Comparison of ENCODE assay signal across 17 cellular contexts in the genomic region with DNA sequence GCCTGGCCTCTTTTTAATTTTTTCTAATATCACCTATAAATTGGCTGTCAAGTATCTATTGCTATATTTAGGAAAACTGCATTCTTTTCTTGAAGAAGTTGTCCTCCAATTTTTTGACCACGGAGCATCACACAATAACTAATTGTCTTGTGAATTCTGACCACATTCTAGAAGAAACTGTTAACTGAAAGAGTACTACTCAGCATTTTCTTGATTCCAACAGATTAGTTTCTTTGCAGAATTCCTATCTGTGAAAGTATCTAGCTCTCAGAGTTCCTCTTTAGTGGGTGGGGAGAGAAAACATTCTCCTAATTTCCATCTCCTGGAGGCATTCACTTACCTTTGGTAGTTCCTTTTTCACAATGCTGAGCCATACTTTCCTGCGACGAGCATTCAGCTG. TPM values are rescaled to one million over a fixed set of nuclear protein-coding genes. Genes with fewer than 3 reads are reported as not detected.
DNase-seq lines count a peak whose midpoint lies in the region; ATAC-seq, FAIRE-seq and TF ChIP-seq lines count a peak whose summit lies in the region.
"Had no signal": no experiment of that assay in that cellular context is flagged by ENCODE, and none has a peak within 500 bp of the region (broad histone marks: within the 10 kb centered on the region; RNA-seq: fewer than 3 reads in every experiment).

No MANE protein-coding gene starts in this region.

- H3K4me2 ChIP-seq in A549 (no peak overlapping the region), IMR-90 (ENCODE audit: low read depth, low read length) (no peak overlapping the region), K562 (ENCODE audit: insufficient read depth, low read length) (no peak overlapping the region)

- H2AK5ac ChIP-seq in IMR-90 (ENCODE audit: low read depth, low read length) = no peak overlapping the region

- H2BK5ac ChIP-seq in IMR-90 (ENCODE audit: low read depth, low read length, poor library complexity, severe bottlenecking) = no peak overlapping the region

- no peak for TF ChIP-seq RAD21 in A549 (conservative IDR thresholded peaks at IDR 0.05 in 1 of 2, IDR thresholded peaks at IDR 0.05 in 1 of 2)
- no peak for TF ChIP-seq RAD21 in IMR-90 (IDR thresholded peaks at IDR 0.05; ENCODE audit: low read length)
- TF ChIP-seq RAD21 in K562 (CRISPR knock-in tag; conservative IDR thresholded peaks at IDR 0.05 in 1 of 2, IDR thresholded peaks at IDR 0.05 in 1 of 2) = no peak

- no peak overlapping the region for H3K23ac ChIP-seq in IMR-90 (ENCODE audit: low read depth, low read length)

- H3K79me1 ChIP-seq in IMR-90 (ENCODE audit: low read depth in 1 of 2, low read length in 2 of 2) = peaks cover 4 to 21% of the 10 kb centered on the region in 2 experiments

- H3K36me3 ChIP-seq in IMR-90 (ENCODE audit: control insufficient read depth, insufficient read depth, low read length) (peaks cover 45% of the 10 kb centered on the region), K562 (ENCODE audit: control insufficient read depth, insufficient read depth, low read length) (peaks cover 90% of the 10 kb centered on the region), sigmoid colon (peaks cover 19 to 98% (median 59%) of the 10 kb centered on the region in 4 donors)

- no peak for TF ChIP-seq POLR2A in A549 (IDR thresholded peaks at IDR 0.05; ENCODE audit: low read length)
- TF ChIP-seq POLR2A in IMR-90 (IDR thresholded peaks at IDR 0.05; ENCODE audit: low read depth, low read length) = no peak
- no peak for TF ChIP-seq POLR2A in K562 (conservative IDR thresholded peaks at IDR 0.05)
- no peak for TF ChIP-seq POLR2A in sigmoid colon (IDR thresholded peaks at IDR 0.05)

- H4K8ac ChIP-seq in IMR-90 (ENCODE audit: low read depth in 2 of 2, low read length in 2 of 2) = no peak overlapping the region

- H3K4me3 Mint-ChIP-seq in naive B cell = no peak overlapping the region
- H3K4me3 Mint-ChIP-seq: CD4-positive, alpha-beta T cell had no signal

- DNase-seq in A549 (ENCODE audit: low read depth in 1 of 2, low spot score in 1 of 2) = no peak
- DNase-seq in IMR-90 = no peak
- no peak for DNase-seq in K562 (ENCODE audit: extremely low read depth in 1 of 4, low spot score in 3 of 4)
- DNase-seq in naive B cell = no peak
- DNase-seq in sigmoid colon = no peak
- no peak for DNase-seq in activated naive CD4-positive, alpha-beta T cell treated with anti-CD3 and anti-CD28 coated beads, Interleukin-2, amount 50 U/mL, for 16 hours
- DNase-seq: ACHN; Caco-2; CD4-positive, alpha-beta T cell; GM23248 had no signal

- no peak overlapping the region for H2BK20ac ChIP-seq in IMR-90 (ENCODE audit: low read depth, low read length)

- H3K9me3 Mint-ChIP-seq in naive B cell = no peaks in the 10 kb centered on the region
- H3K9me3 Mint-ChIP-seq: CD4-positive, alpha-beta T cell had no signal

- no peak overlapping the region for H3K14ac ChIP-seq in IMR-90 (replicated peaks; ENCODE audit: low read depth, low read length)

- no peak overlapping the region for H3K27ac ChIP-seq in A549
- H3K27ac ChIP-seq in IMR-90 (ENCODE audit: insufficient read depth, low read length) = no peak overlapping the region
- no peak overlapping the region for H3K27ac ChIP-seq in K562 (ENCODE audit: extremely low read depth, low read depth, low read length)
- no peak overlapping the region for H3K27ac ChIP-seq in sigmoid colon
- H3K27ac ChIP-seq: C4-2B, GM23248 had no signal

- H3K27me3 ChIP-seq in IMR-90 (ENCODE audit: control insufficient read depth, insufficient read depth, low read length) (no peaks in the 10 kb centered on the region), K562 (ENCODE audit: control insufficient read depth in 2 of 2, insufficient read depth in 2 of 2, low read length in 2 of 2) (no peaks in the 10 kb centered on the region), sigmoid colon (no peaks in the 10 kb centered on the region)

- peaks cover 17 to 29% (median 20%) of the 10 kb centered on the region in 3 donors for H3K4me1 Mint-ChIP-seq in naive B cell

- no peaks in the 10 kb centered on the region for H4K20me1 ChIP-seq in IMR-90 (ENCODE audit: insufficient read depth, low read length)
- no peaks in the 10 kb centered on the region for H4K20me1 ChIP-seq in K562 (replicated peaks; ENCODE audit: control insufficient read depth, insufficient read depth, low read length)

- no peak overlapping the region for H4K5ac ChIP-seq in IMR-90 (ENCODE audit: low read depth, low read length)

- H3K27ac Mint-ChIP-seq in naive B cell = peak overlapping the region in 4 of 6 donors; percentile 27 to 88 (median 62)
- H3K27ac Mint-ChIP-seq: CD4-positive, alpha-beta T cell had no signal

- peaks cover 6 to 14% of the 10 kb centered on the region in 2 donors for H3K36me3 Mint-ChIP-seq in naive B cell

- no peak overlapping the region for H4K91ac ChIP-seq in IMR-90 (ENCODE audit: insufficient read depth, low read depth, low read length)

- no peak overlapping the region for H3K56ac ChIP-seq in IMR-90 (ENCODE audit: extremely low read depth, insufficient read depth, low read length)

- no peak overlapping the region for H3K4me3 ChIP-seq in A549
- no peak overlapping the region for H3K4me3 ChIP-seq in IMR-90 (ENCODE audit: insufficient read depth, low read depth, low read length)
- H3K4me3 ChIP-seq in K562 = no peak overlapping the region
- no peak overlapping the region for H3K4me3 ChIP-seq in sigmoid colon
- H3K4me3 ChIP-seq: GM23248, HAP-1 had no signal

- TF ChIP-seq EP300 in A549 (IDR thresholded peaks at IDR 0.05) (no peak), K562 (IDR thresholded peaks at IDR 0.05; ENCODE audit: low read length) (no peak), sigmoid colon (IDR thresholded peaks at IDR 0.05) (no peak)

- BruUV-seq in IMR-90 (replicated peaks; lab: Mats Ljungman, UMichigan) = no TSS peak
- no TSS peak for BruUV-seq in K562 (replicated peaks; lab: Mats Ljungman, UMichigan)

- TF ChIP-seq CTCF in A549 (IDR thresholded peaks at IDR 0.05) (no peak), IMR-90 (conservative IDR thresholded peaks at IDR 0.05; ENCODE audit: low read depth, low read length) (no peak), K562 (IDR thresholded peaks at IDR 0.05 in 2 of 3, conservative IDR thresholded peaks at IDR 0.05 in 1 of 3; ENCODE audit: insufficient read depth in 2 of 3, low read depth in 1 of 3, low read length in 3 of 3) (no peak), sigmoid colon (IDR thresholded peaks at IDR 0.05) (no peak)

- POLR2A ChIA-PET in A549 (lab: Yijun Ruan, JAX) = no interaction called here
- POLR2A ChIA-PET in IMR-90 (lab: Charles Lee; ENCODE audit: unreplicated experiment) = no interaction called here
- POLR2A ChIA-PET in K562 (lab: Yijun Ruan, JAX) = interaction anchor here (1.1 kb wide), 1 partner anchor 11 kb away, joined by 3 read pairs; no protein-coding TSS in a partner anchor

- H3K4ac ChIP-seq in IMR-90 (ENCODE audit: low read depth, low read length) = no peak overlapping the region

- no peak overlapping the region for H2BK120ac ChIP-seq in IMR-90 (ENCODE audit: low read depth, low read length)

- no peak for FAIRE-seq in A549 (lab: Jason Lieb, UNC)
- FAIRE-seq in K562 (lab: Jason Lieb, UNC) = no peak
- FAIRE-seq: D721Med, G401.6, GM12891, GM19239 had no signal

- no peak overlapping the region for H2AK9ac ChIP-seq in IMR-90 (replicated peaks; ENCODE audit: low read depth, low read length, poor library complexity)

- intact Hi-C loops in IMR-90 (cut with micrococcal nuclease) (loop anchor here (5.0 kb wide), 1 partner anchor 33 kb away; no protein-coding TSS in a partner anchor), K562 (cut with micrococcal nuclease) (no loop called here), sigmoid colon (cut with DNase I) (no loop called here)

- in situ Hi-C loops in IMR-90 (cut with MboI; ENCODE audit: low sequenced_read_pairs) (no loop called here), K562 (cut with MboI) (no loop called here)

- H3K4me1 ChIP-seq in A549 (no peaks in the 10 kb centered on the region), IMR-90 (ENCODE audit: control insufficient read depth, insufficient read depth, low read length) (peaks cover 2% of the 10 kb centered on the region; the same call in 1 of the 2 replicates), K562 (replicated peaks in 1 of 2; ENCODE audit: control insufficient read depth in 2 of 2, insufficient read depth in 2 of 2, low read length in 2 of 2) (no peaks in the 10 kb centered on the region), sigmoid colon (no peaks in the 10 kb centered on the region)
- H3K4me1 ChIP-seq: Caco-2, HAP-1 had no signal

- no peak overlapping the region for H3K9ac ChIP-seq in IMR-90 (ENCODE audit: low read depth, low read length)
- H3K9ac ChIP-seq in K562 (ENCODE audit: insufficient read depth in 1 of 2, low read depth in 2 of 2, low read length in 2 of 2) = no peak overlapping the region
- H3K9ac ChIP-seq: GM23248 had no signal

- WGBS in A549 (ENCODE audit: missing lambda C conversion rate) = 93% methylated on average over 3 of the region's 3 CpGs
- 100% methylated on average over 1 of the region's 3 CpGs; no CpG with 5 or more reads in 1 of the 2 experiments for WGBS in IMR-90 (ENCODE audit: extremely low coverage in 2 of 2, insufficient read length in 1 of 2), 2 experiments
- 95% methylated on average over 3 of the region's 3 CpGs for WGBS in K562 (ENCODE audit: insufficient coverage, low coverage, missing lambda C conversion rate)
- 92 to 94% methylated on average over 3 of the region's 3 CpGs for WGBS in sigmoid colon, 2 donors

- H3K79me2 ChIP-seq in K562 (ENCODE audit: control insufficient read depth, insufficient read depth, low read length) = no peaks in the 10 kb centered on the region

- no peak overlapping the region for H2BK15ac ChIP-seq in IMR-90 (ENCODE audit: low read depth, low read length)

- ATAC-seq in A549 = no peak
- no peak for ATAC-seq in IMR-90 (ENCODE audit: low read depth)
- ATAC-seq in K562 = no peak
- no peak for ATAC-seq in naive B cell (ENCODE audit: low read depth in 2 of 2)
- ATAC-seq in HG03342 (IDR thresholded peaks at IDR 0.05; ENCODE audit: unreplicated experiment) = no peak

- H3K27me3 Mint-ChIP-seq in naive B cell = no peaks in the 10 kb centered on the region
- H3K27me3 Mint-ChIP-seq: CD4-positive, alpha-beta T cell had no signal

- H3K9me3 ChIP-seq in A549 (no peaks in the 10 kb centered on the region), IMR-90 (ENCODE audit: control insufficient read depth, insufficient read depth, low read length) (no peaks in the 10 kb centered on the region), K562 (replicated peaks; ENCODE audit: control insufficient read depth, insufficient read depth, low read depth, low read length) (no peaks in the 10 kb centered on the region), sigmoid colon (no peaks in the 10 kb centered on the region)
- H3K9me3 ChIP-seq: Caco-2, HAP-1 had no signal

- CTCF ChIA-PET in A549 (lab: Yijun Ruan, JAX) (no interaction called here), IMR-90 (lab: Yijun Ruan, JAX) (no interaction called here), K562 (lab: Yijun Ruan, JAX; ENCODE audit: low intra/inter-chr PET ratio) (no interaction called here)

- no peak overlapping the region for H3K18ac ChIP-seq in IMR-90 (ENCODE audit: low read depth, low read length)

- H3K9me1 ChIP-seq in IMR-90 (ENCODE audit: insufficient read depth, low read length) = no peaks in the 10 kb centered on the region; the same call in 1 of the 2 replicates
- no peaks in the 10 kb centered on the region for H3K9me1 ChIP-seq in K562 (ENCODE audit: control insufficient read depth, insufficient read depth, low read length)

- dilution Hi-C loops in IMR-90 (cut with HindIII; ENCODE audit: low sequenced_read_pairs, unreplicated experiment) = no loop called here

- H2AFZ ChIP-seq in IMR-90 (replicated peaks; ENCODE audit: low read length, poor library complexity) = no peak overlapping the region
- H2AFZ ChIP-seq in K562 (ENCODE audit: low read depth, low read length) = no peak overlapping the region
- H2AFZ ChIP-seq: GM23248 had no signal

RNA-seq across cellular contexts. Expression of a gene that starts 31.1 kb away (rescaled TPM):
- polyA plus RNA-seq in A549 (2011; rRNA removed) (6.7 and 11.6 TPM in 2 replicates), A549 (2017; fragmentation: RNase III; extraction: RNeasy Plus Mini Kit Qiagen cat#74134 plus additional on column Dnase treatment) (10.9 to 14.0 TPM (median 13.7 TPM) in 3 replicates), IMR-90 (2012; rRNA removed) (6.0 and 7.1 TPM in 2 replicates), K562 (2011; rRNA removed) (5.0 and 5.1 TPM in 2 replicates), K562 (2014; fragmentation: Illumina TruSeq; extraction: Trizol) (18.5 and 19.9 TPM in 2 replicates), K562 (2014; fragmentation: Nextera tagmentation; extraction: Ambion mirVana) (1 to 10 TPM; 1.1 to 3.9 TPM), K562 (2014; rRNA removed) (20.2 and 20.4 TPM in 2 replicates), naive B cell (ENCODE audit: low read depth in 6 of 6) (10 to 100 TPM in 1 of 6 donors, 1 to 10 TPM in 5; 3.4 to 17.1 (median 7.5) TPM), sigmoid colon (10 to 100 TPM in 1 of 3 donors, 1 to 10 TPM in 2; 7.2 to 17.9 (median 7.9) TPM)
- polyA plus RNA-seq in A549 (2012; cell fraction: cytosol; rRNA removed) = 4.7 and 7.1 TPM in 2 replicates
- 10.6 and 12.3 TPM in 2 replicates for polyA plus RNA-seq in A549 (2012; cell fraction: nucleus; rRNA removed)
- 16.7 and 20.0 TPM in 2 replicates for polyA minus RNA-seq in A549 (2011; rRNA and poly(A)+ RNA removed)
- total RNA-seq in IMR-90 (2012; rRNA removed) (13.3 and 15.6 TPM in 2 replicates), K562 (2014; rRNA removed) (20.5 and 31.3 TPM in 2 replicates), K562 (2014; rRNA removed; fragmentation: Illumina TruSeq; extraction: Trizol) (18.4 and 18.6 TPM in 2 replicates), K562 (2015; rRNA removed; fragmentation: Illumina TruSeq; extraction: Trizol) (18.7 and 23.7 TPM in 2 replicates), K562 (2021) (21.3 and 25.7 TPM in 2 replicates), sigmoid colon (10 to 100 TPM; 17.1 to 36.6 (median 19.4) TPM)
- polyA plus RNA-seq in IMR-90 (2012; cell fraction: cytosol; rRNA removed) = 4.4 and 8.6 TPM in 2 replicates
- polyA plus RNA-seq in IMR-90 (2012; cell fraction: nucleus; rRNA removed; ENCODE audit: low replicate concordance) = 12.3 and 15.1 TPM in 2 replicates
- 29.8 and 87.5 TPM in 2 replicates for total RNA-seq in K562 (2011; cell fraction: chromatin; rRNA removed; ENCODE audit: low replicate concordance)
- total RNA-seq in K562 (2011; cell fraction: nucleolus; rRNA removed) = 19.8 and 24.7 TPM in 2 replicates
- 21.1 and 25.9 TPM in 2 replicates for total RNA-seq in K562 (2011; cell fraction: nucleoplasm; rRNA removed)
- 7.1 and 7.9 TPM in 2 replicates for polyA plus RNA-seq in K562 (2011; cell fraction: cytosol; rRNA removed)
- 10.9 and 13.1 TPM in 2 replicates for polyA plus RNA-seq in K562 (2011; cell fraction: nucleus; rRNA removed)
- 12.0 and 12.6 TPM in 2 replicates for polyA plus RNA-seq in K562 (2012)
- 16.0 and 18.3 TPM in 2 replicates for polyA minus RNA-seq in K562 (2011; rRNA and poly(A)+ RNA removed)
- 10.6 and 13.5 TPM in 2 replicates for polyA minus RNA-seq in K562 (2011; cell fraction: cytosol; rRNA and poly(A)+ RNA removed)
- polyA minus RNA-seq in K562 (2011; cell fraction: nucleus; rRNA and poly(A)+ RNA removed) = 16.4 and 31.0 TPM in 2 replicates
